Comparison of ENCODE assay signal across 9 cellular contexts in the genomic region with DNA sequence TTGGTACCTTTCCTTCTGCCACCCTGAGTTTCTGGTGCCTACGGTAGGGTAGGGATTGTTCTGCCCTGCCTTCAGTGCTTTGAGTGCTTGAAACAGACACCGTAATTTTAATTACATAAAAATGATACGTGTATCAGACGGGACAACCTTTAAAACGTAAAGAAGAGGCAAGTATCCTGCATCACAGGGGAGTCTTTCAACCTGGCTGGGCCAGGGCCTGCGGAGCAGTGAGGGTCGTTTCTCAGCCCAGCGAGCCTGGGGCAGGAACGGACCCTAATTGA. TPM values are rescaled to one million over a fixed set of nuclear protein-coding genes. Genes with fewer than 3 reads are reported as not detected.
DNase-seq lines count a peak whose midpoint lies in the region; ATAC-seq and TF ChIP-seq lines count a peak whose summit lies in the region.
"Had no signal": no experiment of that assay in that cellular context is flagged by ENCODE, and none has a peak within 500 bp of the region (broad histone marks: within the 10 kb centered on the region; RNA-seq: fewer than 3 reads in every experiment).

No MANE protein-coding gene starts in this region.

- no peaks in the 10 kb centered on the region for H3K27me3 Mint-ChIP-seq in osteocyte (ENCODE audit: unreplicated experiment)

- 16% methylated on average over 9 of the region's 9 CpGs for WGBS in esophagus muscularis mucosa

- H3K27me3 ChIP-seq in AG04450 (ENCODE audit: control insufficient read depth, insufficient read depth, low read length) (peaks cover 2% of the 10 kb centered on the region), MG63 (no peaks in the 10 kb centered on the region), esophagus muscularis mucosa (no peaks in the 10 kb centered on the region)

- TF ChIP-seq CTCF in AG04450 (IDR thresholded peaks at IDR 0.05; ENCODE audit: low read depth, low read length) (no peak), esophagus muscularis mucosa (IDR thresholded peaks at IDR 0.05) (no peak), osteocyte (IDR thresholded peaks at IDR 0.05) (no peak)

- CTCF ChIA-PET in AG04450 (lab: Charles Lee), result interaction anchor here (2.4 kb wide), 1 partner anchor 105 kb away, joined by 8 read pairs; no protein-coding TSS in a partner anchor

- peaks cover 62 to 78% (median 69%) of the 10 kb centered on the region in 4 donors for H3K4me1 ChIP-seq in esophagus muscularis mucosa

- H3K4me3 ChIP-seq in AG04450 (ENCODE audit: low read depth, low read length) (peak overlapping the region; percentile 69; the same call in 1 of the 2 replicates), MG63 (peak overlapping the region; percentile 56), esophagus muscularis mucosa (peak overlapping the region; percentile 64 to 79 (median 66))

- no peaks in the 10 kb centered on the region for H3K9me3 Mint-ChIP-seq in osteocyte (ENCODE audit: unreplicated experiment)

- peak overlapping the region; percentile 38 for H3K27ac Mint-ChIP-seq in osteocyte (ENCODE audit: unreplicated experiment)

- ATAC-seq in HG03135 (IDR thresholded peaks at IDR 0.05; ENCODE audit: unreplicated experiment) (no peak), HG03039 (IDR thresholded peaks at IDR 0.05; ENCODE audit: unreplicated experiment) (no peak), GM21367 (IDR thresholded peaks at IDR 0.05; ENCODE audit: unreplicated experiment) (no peak)

- no peak for TF ChIP-seq POLR2A in esophagus muscularis mucosa (IDR thresholded peaks at IDR 0.05; ENCODE audit: low read depth)

- H3K4me1 Mint-ChIP-seq in osteocyte (ENCODE audit: unreplicated experiment), result peaks cover 43% of the 10 kb centered on the region

- no peaks in the 10 kb centered on the region; the same call in 1 of the 2 replicates for H3K9me3 ChIP-seq in AG04450 (ENCODE audit: control insufficient read depth, insufficient read depth, low read length)
- no peaks in the 10 kb centered on the region for H3K9me3 ChIP-seq in MG63
- H3K9me3 ChIP-seq in esophagus muscularis mucosa, result no peaks in the 10 kb centered on the region

- DNase-seq in AG04450 (ENCODE audit: low read depth, low spot score), result no peak
- no peak for DNase-seq in MG63
- DNase-seq in esophagus muscularis mucosa (ENCODE audit: extremely low spot score), result no peak
- DNase-seq in osteocyte (ENCODE audit: extremely low spot score, unreplicated experiment), result no peak
- no peak for DNase-seq in AG20443 (ENCODE audit: low spot score)
- DNase-seq: activated gamma-delta T cell treated with Interleukin-2 at 50 U/mL for 16 hours had no signal

- H3K36me3 ChIP-seq in MG63 (no peaks in the 10 kb centered on the region), esophagus muscularis mucosa (no peaks in the 10 kb centered on the region)

- intact Hi-C loops in esophagus muscularis mucosa (cut with DNase I), result no loop called here

- H3K27ac ChIP-seq in AG04450 (ENCODE audit: low read depth, low read length) (no peak overlapping the region), esophagus muscularis mucosa (replicated peaks in 1 of 4) (peak overlapping the region; percentile 67 to 79 (median 72))

- POLR2A ChIA-PET in AG04450 (lab: Yijun Ruan, JAX), result no interaction called here

- no peaks in the 10 kb centered on the region for H3K36me3 Mint-ChIP-seq in osteocyte (ENCODE audit: unreplicated experiment)

- no peak for TF ChIP-seq EP300 in esophagus muscularis mucosa (IDR thresholded peaks at IDR 0.05)

- H3K4me3 Mint-ChIP-seq in osteocyte (ENCODE audit: unreplicated experiment), result peak overlapping the region; percentile 71

RNA-seq across cellular contexts. Expression of a gene that starts 0.5 kb away (rescaled TPM):
- 20.4 and 20.5 TPM in 2 replicates for polyA plus RNA-seq in AG04450 (2011; rRNA removed)
- 46.7 and 48.5 TPM in 2 replicates for polyA minus RNA-seq in AG04450 (2011; rRNA and poly(A)+ RNA removed)
- 6.8 and 7.3 TPM in 2 replicates for total RNA-seq in MG63 (2014; rRNA removed; shearing (Covaris generic); ENCODE audit: low replicate concordance)
- total RNA-seq in esophagus muscularis mucosa (100 to 1,000 TPM in 1 of 4 donors, 10 to 100 TPM in 3; 41.7 to 102 (median 62.4) TPM), osteocyte (43.6 and 47.9 TPM in 2 replicates)
